In the genomic region with DNA sequence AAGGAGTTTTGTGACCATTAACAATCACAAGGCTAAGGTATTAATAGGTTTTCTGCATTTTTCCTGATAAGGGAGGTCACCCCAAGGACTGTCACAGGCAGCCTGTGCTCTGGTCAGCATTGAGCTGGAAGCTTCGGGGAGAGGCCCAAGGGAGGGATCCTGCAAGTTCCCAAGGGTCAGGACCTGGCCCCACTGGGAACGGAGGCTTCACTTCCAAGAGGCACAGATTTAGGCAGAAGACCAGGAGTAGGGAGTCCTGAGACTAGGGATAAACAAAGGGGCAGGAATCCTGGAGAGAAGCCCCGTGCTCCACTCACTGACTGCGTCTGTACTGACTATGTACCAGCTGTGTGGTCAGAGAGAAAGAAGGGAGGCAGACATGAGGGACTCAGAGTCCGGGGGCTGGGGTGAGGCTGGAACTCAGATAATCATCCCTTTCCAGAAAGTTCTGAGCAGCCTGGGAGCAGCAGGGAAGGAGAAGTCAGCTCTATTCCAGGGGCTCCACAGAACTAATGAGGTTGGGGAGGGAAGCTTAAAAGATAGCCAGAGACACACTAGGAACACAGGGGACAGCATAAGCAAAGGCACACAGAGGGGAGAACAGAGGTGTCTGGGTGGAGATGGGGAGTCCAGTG, we compare ENCODE assay signal across 14 cellular contexts. TPM values are rescaled to one million over a fixed set of nuclear protein-coding genes. Genes with fewer than 3 reads are reported as not detected.
DNase-seq lines count a peak whose midpoint lies in the region; ATAC-seq and TF ChIP-seq lines count a peak whose summit lies in the region.
"Had no signal": no experiment of that assay in that cellular context is flagged by ENCODE, and none has a peak within 500 bp of the region (broad histone marks: within the 10 kb centered on the region; RNA-seq: fewer than 3 reads in every experiment).

No MANE protein-coding gene starts in this region.

- H3K27me3 ChIP-seq in HL-60 (ENCODE audit: insufficient read depth, poor library complexity, severe bottlenecking) (no peaks in the 10 kb centered on the region), osteoblast (ENCODE audit: insufficient read depth, low read length) (no peaks in the 10 kb centered on the region)
- no peaks in the 10 kb centered on the region for H3K27me3 ChIP-seq in effector memory CD4-positive, alpha-beta T cell (replicated peaks; ENCODE audit: control insufficient read depth, insufficient read depth, low read length, poor library complexity, severe bottlenecking)
- H3K27me3 ChIP-seq: MG63 had no signal

- peak overlapping the region in 6 of 7 donors; percentile 37 to 98 (median 94) for H3K27ac Mint-ChIP-seq in CD14-positive monocyte

- H3K4me1 Mint-ChIP-seq in CD14-positive monocyte: peaks cover 50% of the 10 kb centered on the region

- H3K9me3 ChIP-seq in osteoblast (ENCODE audit: low read depth, low read length): no peaks in the 10 kb centered on the region
- no peaks in the 10 kb centered on the region for H3K9me3 ChIP-seq in effector memory CD4-positive, alpha-beta T cell (ENCODE audit: control insufficient read depth, low read length)
- H3K9me3 ChIP-seq: MG63 had no signal

- H3K4me1 ChIP-seq in osteoblast (ENCODE audit: insufficient read depth, low read length): peaks cover 34% of the 10 kb centered on the region
- no peaks in the 10 kb centered on the region for H3K4me1 ChIP-seq in effector memory CD4-positive, alpha-beta T cell (ENCODE audit: control insufficient read depth, insufficient read depth, low read length, poor library complexity, severe bottlenecking)

- H2AFZ ChIP-seq in osteoblast (ENCODE audit: low read length): no peak overlapping the region

- H3K27ac ChIP-seq in HL-60 (replicated peaks): peak overlapping the region; percentile 52
- no peak overlapping the region for H3K27ac ChIP-seq in osteoblast (ENCODE audit: low read depth, low read length)
- no peak overlapping the region for H3K27ac ChIP-seq in effector memory CD4-positive, alpha-beta T cell (ENCODE audit: insufficient read depth, low read length, poor library complexity, severe bottlenecking)

- peak; percentile 6 for ATAC-seq in left ventricle myocardium superior
- ATAC-seq: Panc1 had no signal

- intact Hi-C loops in CD14-positive monocyte (cut with micrococcal nuclease) (loop anchor here in 1 of 2 donors (5.0 kb wide), 1 partner anchor 38 kb away; a partner anchor contains a TSS), left ventricle myocardium superior (cut with micrococcal nuclease) (no loop called here)

- H3K27me3 Mint-ChIP-seq in CD14-positive monocyte (ENCODE audit: low read depth in 3 of 3): peaks cover 0 to 1% (median 0%) of the 10 kb centered on the region in 3 donors
- H3K27me3 Mint-ChIP-seq: brain had no signal

- H4K20me1 ChIP-seq in osteoblast (ENCODE audit: insufficient read depth, low read length): peaks cover 35% of the 10 kb centered on the region

- peaks cover 88 to 97% of the 10 kb centered on the region in 2 donors for H3K36me3 Mint-ChIP-seq in CD14-positive monocyte

- H3K4me3 Mint-ChIP-seq in CD14-positive monocyte: peak overlapping the region in 1 of 2 donors; percentile 60
- H3K4me3 Mint-ChIP-seq: brain had no signal

- DNase-seq in CD14-positive monocyte (ENCODE audit: low spot score): no peak
- DNase-seq in HL-60 (ENCODE audit: low read depth in 1 of 2, low spot score in 1 of 2): no peak
- no peak for DNase-seq in left ventricle myocardium superior
- peak; percentile 69 for DNase-seq in osteoblast (ENCODE audit: insufficient read length, low spot score, missing footprints)
- no peak for DNase-seq in effector memory CD4-positive, alpha-beta T cell
- DNase-seq in cerebellum (ENCODE audit: low spot score): no peak
- DNase-seq in NCI-H510A (lab: John Stamatoyannopoulos, UW): no peak
- no peak for DNase-seq in NCI-H187 (lab: John Stamatoyannopoulos, UW)
- DNase-seq: activated CD8-positive, alpha-beta memory T cell treated with anti-CD3 and anti-CD28 coated beads, Interleukin-2, amount 50 U/mL, for 4 hours; MG63; NCI-H2227 treated with DMSO at 0.1 percent for 48 hours; stimulated activated CD8-positive, alpha-beta memory T cell treated with anti-CD3 and anti-CD28 coated beads, Interleukin-4, amount 100 ng/mL, for 48 hours had no signal

- H3K4me3 ChIP-seq in HL-60 (replicated peaks; ENCODE audit: insufficient read depth, low read length) (no peak overlapping the region), osteoblast (ENCODE audit: insufficient read depth, low read length) (no peak overlapping the region)
- H3K4me3 ChIP-seq in effector memory CD4-positive, alpha-beta T cell (ENCODE audit: insufficient read depth, low read depth, low read length, poor library complexity, severe bottlenecking): no peak overlapping the region
- H3K4me3 ChIP-seq: MG63 had no signal

- TF ChIP-seq CTCF in CD14-positive monocyte (IDR thresholded peaks at IDR 0.05) (no peak), HL-60 (IDR thresholded peaks at IDR 0.05; ENCODE audit: insufficient read depth, low read length) (no peak), osteoblast (IDR thresholded peaks at IDR 0.05; ENCODE audit: extremely low read depth, low read depth, low read length) (no peak)

- peaks cover 79% of the 10 kb centered on the region for H3K79me2 ChIP-seq in osteoblast (ENCODE audit: insufficient read depth, low read length)

- H3K36me3 ChIP-seq in osteoblast (ENCODE audit: insufficient read depth, low read length): peaks cover 73% of the 10 kb centered on the region
- H3K36me3 ChIP-seq in effector memory CD4-positive, alpha-beta T cell (ENCODE audit: control insufficient read depth, insufficient read depth, low read length): peaks cover 45% of the 10 kb centered on the region

- H3K4me2 ChIP-seq in osteoblast (ENCODE audit: insufficient read depth, low read length): no peak overlapping the region

- H3K9me3 Mint-ChIP-seq in CD14-positive monocyte: peaks cover 0 to 2% (median 0%) of the 10 kb centered on the region in 7 donors

RNA-seq across cellular contexts. Expression of a gene that starts 37.8 kb away (rescaled TPM):
- polyA plus RNA-seq in CD14-positive monocyte: 10 to 100 TPM; 27.6 to 38.6 TPM
- total RNA-seq in left ventricle myocardium superior: 42.5 TPM
- 63.7 and 76.3 TPM in 2 replicates for total RNA-seq in osteoblast
- total RNA-seq in cerebellum: 2.8 TPM

RNA-seq across cellular contexts. Expression of a gene that starts 52.9 kb away (rescaled TPM):
- polyA plus RNA-seq in CD14-positive monocyte: 10 to 100 TPM; 19.3 to 21.7 TPM
- 16.3 TPM for total RNA-seq in left ventricle myocardium superior
- 31.1 and 31.8 TPM in 2 replicates for total RNA-seq in osteoblast
- 25.7 TPM for total RNA-seq in cerebellum

Comparison
In these comparisons a context has a peak if more than half of its experiments do, and no peak if none do; other contexts are left out.
1. RNA of a gene that starts 37.8 kb away (total RNA-seq): 63.7 to 76.3 TPM in osteoblast and 42.5 TPM in left ventricle myocardium superior (single experiment); 2.8 TPM in cerebellum (single experiment); every median in the first group is over 10 times any median in the second.